Comparison of ENCODE assay signal across 9 cellular contexts in the genomic region with DNA sequence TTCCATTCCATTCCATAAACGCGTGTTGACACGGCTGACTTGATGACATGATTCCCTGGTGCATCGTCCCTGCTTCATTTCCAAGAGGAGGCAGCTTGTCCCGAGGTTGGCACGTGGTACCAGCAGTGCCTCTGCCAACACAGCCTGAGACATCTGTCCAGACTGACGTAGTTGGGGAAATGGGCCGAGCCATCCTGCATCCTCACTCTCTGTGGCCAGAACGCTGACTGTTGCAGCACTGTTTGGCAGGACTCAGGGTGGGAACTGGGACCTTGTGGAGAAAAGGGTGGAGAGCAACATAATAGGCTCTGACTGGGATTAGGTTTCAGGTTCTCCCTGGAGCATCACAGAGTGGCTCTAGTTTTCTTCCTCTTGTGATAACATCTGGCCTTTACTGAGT.
DNase-seq lines count a peak whose midpoint lies in the region; ATAC-seq and TF ChIP-seq lines count a peak whose summit lies in the region.
"Had no signal": no experiment of that assay in that cellular context is flagged by ENCODE, and none has a peak within 500 bp of the region (broad histone marks: within the 10 kb centered on the region; RNA-seq: fewer than 3 reads in every experiment).

No MANE protein-coding gene starts in this region.

- peak overlapping the region in 1 of 2 donors; percentile 47 for H3K9ac ChIP-seq in stomach smooth muscle (ENCODE audit: low read length in 2 of 2)

- H3K4me1 ChIP-seq in HEK293 (ENCODE audit: control insufficient read depth, insufficient read depth, low read length), result no peaks in the 10 kb centered on the region; the same call in 1 of the 2 replicates
- H3K4me1 ChIP-seq in body of pancreas, result no peaks in the 10 kb centered on the region
- H3K4me1 ChIP-seq in right atrium auricular region, result peaks cover 0 to 82% of the 10 kb centered on the region in 2 donors
- H3K4me1 ChIP-seq in stomach smooth muscle (ENCODE audit: control insufficient read depth, insufficient read depth, low read length), result peaks cover 79% of the 10 kb centered on the region

- POLR2A ChIA-PET in HEK293 (lab: Yijun Ruan, JAX), result no interaction called here

- no peak for TF ChIP-seq CTCF in HEK293 (tag by site-specific recombination; IDR thresholded peaks at IDR 0.05)
- no peak for TF ChIP-seq CTCF in body of pancreas (IDR thresholded peaks at IDR 0.05)
- TF ChIP-seq CTCF in right atrium auricular region (IDR thresholded peaks at IDR 0.05), result no peak

- H3K36me3 ChIP-seq in HEK293 (ENCODE audit: control insufficient read depth in 2 of 2, insufficient read depth in 1 of 2, low read length in 2 of 2) (no peaks in the 10 kb centered on the region), body of pancreas (replicated peaks in 1 of 2; ENCODE audit: insufficient read depth in 1 of 2, low read depth in 2 of 2) (no peaks in the 10 kb centered on the region), right atrium auricular region (no peaks in the 10 kb centered on the region), stomach smooth muscle (ENCODE audit: control insufficient read depth in 2 of 2, insufficient read depth in 2 of 2, low read length in 2 of 2) (peaks cover 0 to 2% of the 10 kb centered on the region in 2 donors)

- 88 to 97% methylated on average over 7 to 9 of the region's 9 CpGs for WGBS in body of pancreas, 2 donors

- H3K27ac ChIP-seq in HEK293 (ENCODE audit: extremely low read depth, low read depth, low read length) (no peak overlapping the region), body of pancreas (no peak overlapping the region), right atrium auricular region (peak overlapping the region; percentile 88 to 90), stomach smooth muscle (ENCODE audit: low read length) (peak overlapping the region; percentile 85)

- ATAC-seq in body of pancreas, result no peak
- no peak for ATAC-seq in GM19455 (IDR thresholded peaks at IDR 0.05; ENCODE audit: unreplicated experiment)
- no peak for ATAC-seq in HG03108 (IDR thresholded peaks at IDR 0.05; ENCODE audit: unreplicated experiment)
- no peak for ATAC-seq in stimulated activated naive CD8-positive, alpha-beta T cell treated with anti-CD3 and anti-CD28 coated beads, Interleukin-15, Interleukin-2, amounts not matched to agents 100 U/mL and 50 U/mL, for 24 hours

- no peaks in the 10 kb centered on the region for H3K9me3 ChIP-seq in HEK293 (ENCODE audit: control insufficient read depth, insufficient read depth, low read depth, low read length)
- H3K9me3 ChIP-seq in body of pancreas, result no peaks in the 10 kb centered on the region
- no peaks in the 10 kb centered on the region for H3K9me3 ChIP-seq in right atrium auricular region
- no peaks in the 10 kb centered on the region for H3K9me3 ChIP-seq in stomach smooth muscle (ENCODE audit: control insufficient read depth in 2 of 2, low read length in 2 of 2)

- CTCF ChIA-PET in HEK293 (lab: Yijun Ruan, JAX), result interaction anchor here (3.8 kb wide), 1 partner anchor 10 kb away, joined by 15 read pairs; no protein-coding TSS in a partner anchor

- no peak overlapping the region for H3K4me3 ChIP-seq in HEK293 (ENCODE audit: low read depth, low read length)
- no peak overlapping the region for H3K4me3 ChIP-seq in body of pancreas
- no peak overlapping the region for H3K4me3 ChIP-seq in right atrium auricular region
- H3K4me3 ChIP-seq in stomach smooth muscle (ENCODE audit: low read length in 2 of 2), result no peak overlapping the region

- TF ChIP-seq POLR2A in body of pancreas (IDR thresholded peaks at IDR 0.05), result peak in 1 of 3 donors; percentile 16

- intact Hi-C loops in body of pancreas (cut with DNase I), result no loop called here

- DNase-seq in body of pancreas (peak in 3 of 4 donors; percentile 40 to 47 (median 47)), right atrium auricular region (ENCODE audit: low spot score) (peak; percentile 96)
- DNase-seq in activated CD8-positive, alpha-beta memory T cell treated with anti-CD3 and anti-CD28 coated beads, Interleukin-2, amount 50 U/mL, for 4 hours, result no peak
- no peak for DNase-seq in stimulated activated naive CD8-positive, alpha-beta T cell treated with anti-CD3 and anti-CD28 coated beads, Interleukin-15, Interleukin-2, amounts not matched to agents 100 U/mL and 50 U/mL, for 24 hours
- DNase-seq: activated CD4-positive, alpha-beta T cell treated with anti-CD3 and anti-CD28 coated beads for 48 hours had no signal

- H3K27me3 ChIP-seq in body of pancreas (no peaks in the 10 kb centered on the region), right atrium auricular region (no peaks in the 10 kb centered on the region), stomach smooth muscle (ENCODE audit: control insufficient read depth in 1 of 2, insufficient read depth in 2 of 2, low read length in 2 of 2) (no peaks in the 10 kb centered on the region)

TF ChIP-seq in HEK293, 187 proteins besides CTCF, POLR2A, EP300 and RAD21:
- peak; percentile 96 for TF ChIP-seq ZNF600 (tag by site-specific recombination; IDR thresholded peaks at IDR 0.05)
- TF ChIP-seq ZNF830 (tag by site-specific recombination; IDR thresholded peaks at IDR 0.05; ENCODE audit: low read depth), result no peak
- TF ChIP-seq, protein P1, sequence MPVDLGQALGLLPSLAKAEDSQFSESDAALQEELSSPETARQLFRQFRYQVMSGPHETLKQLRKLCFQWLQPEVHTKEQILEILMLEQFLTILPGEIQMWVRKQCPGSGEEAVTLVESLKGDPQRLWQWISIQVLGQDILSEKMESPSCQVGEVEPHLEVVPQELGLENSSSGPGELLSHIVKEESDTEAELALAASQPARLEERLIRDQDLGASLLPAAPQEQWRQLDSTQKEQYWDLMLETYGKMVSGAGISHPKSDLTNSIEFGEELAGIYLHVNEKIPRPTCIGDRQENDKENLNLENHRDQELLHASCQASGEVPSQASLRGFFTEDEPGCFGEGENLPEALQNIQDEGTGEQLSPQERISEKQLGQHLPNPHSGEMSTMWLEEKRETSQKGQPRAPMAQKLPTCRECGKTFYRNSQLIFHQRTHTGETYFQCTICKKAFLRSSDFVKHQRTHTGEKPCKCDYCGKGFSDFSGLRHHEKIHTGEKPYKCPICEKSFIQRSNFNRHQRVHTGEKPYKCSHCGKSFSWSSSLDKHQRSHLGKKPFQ (tag by site-specific recombination; IDR thresholded peaks at IDR 0.05), result peak; percentile 84
- TF ChIP-seq ZNF558 (tag by site-specific recombination; IDR thresholded peaks at IDR 0.05), result no peak
- no peak for TF ChIP-seq ZNF350 (tag by site-specific recombination; IDR thresholded peaks at IDR 0.05)
- TF ChIP-seq, protein P2, sequence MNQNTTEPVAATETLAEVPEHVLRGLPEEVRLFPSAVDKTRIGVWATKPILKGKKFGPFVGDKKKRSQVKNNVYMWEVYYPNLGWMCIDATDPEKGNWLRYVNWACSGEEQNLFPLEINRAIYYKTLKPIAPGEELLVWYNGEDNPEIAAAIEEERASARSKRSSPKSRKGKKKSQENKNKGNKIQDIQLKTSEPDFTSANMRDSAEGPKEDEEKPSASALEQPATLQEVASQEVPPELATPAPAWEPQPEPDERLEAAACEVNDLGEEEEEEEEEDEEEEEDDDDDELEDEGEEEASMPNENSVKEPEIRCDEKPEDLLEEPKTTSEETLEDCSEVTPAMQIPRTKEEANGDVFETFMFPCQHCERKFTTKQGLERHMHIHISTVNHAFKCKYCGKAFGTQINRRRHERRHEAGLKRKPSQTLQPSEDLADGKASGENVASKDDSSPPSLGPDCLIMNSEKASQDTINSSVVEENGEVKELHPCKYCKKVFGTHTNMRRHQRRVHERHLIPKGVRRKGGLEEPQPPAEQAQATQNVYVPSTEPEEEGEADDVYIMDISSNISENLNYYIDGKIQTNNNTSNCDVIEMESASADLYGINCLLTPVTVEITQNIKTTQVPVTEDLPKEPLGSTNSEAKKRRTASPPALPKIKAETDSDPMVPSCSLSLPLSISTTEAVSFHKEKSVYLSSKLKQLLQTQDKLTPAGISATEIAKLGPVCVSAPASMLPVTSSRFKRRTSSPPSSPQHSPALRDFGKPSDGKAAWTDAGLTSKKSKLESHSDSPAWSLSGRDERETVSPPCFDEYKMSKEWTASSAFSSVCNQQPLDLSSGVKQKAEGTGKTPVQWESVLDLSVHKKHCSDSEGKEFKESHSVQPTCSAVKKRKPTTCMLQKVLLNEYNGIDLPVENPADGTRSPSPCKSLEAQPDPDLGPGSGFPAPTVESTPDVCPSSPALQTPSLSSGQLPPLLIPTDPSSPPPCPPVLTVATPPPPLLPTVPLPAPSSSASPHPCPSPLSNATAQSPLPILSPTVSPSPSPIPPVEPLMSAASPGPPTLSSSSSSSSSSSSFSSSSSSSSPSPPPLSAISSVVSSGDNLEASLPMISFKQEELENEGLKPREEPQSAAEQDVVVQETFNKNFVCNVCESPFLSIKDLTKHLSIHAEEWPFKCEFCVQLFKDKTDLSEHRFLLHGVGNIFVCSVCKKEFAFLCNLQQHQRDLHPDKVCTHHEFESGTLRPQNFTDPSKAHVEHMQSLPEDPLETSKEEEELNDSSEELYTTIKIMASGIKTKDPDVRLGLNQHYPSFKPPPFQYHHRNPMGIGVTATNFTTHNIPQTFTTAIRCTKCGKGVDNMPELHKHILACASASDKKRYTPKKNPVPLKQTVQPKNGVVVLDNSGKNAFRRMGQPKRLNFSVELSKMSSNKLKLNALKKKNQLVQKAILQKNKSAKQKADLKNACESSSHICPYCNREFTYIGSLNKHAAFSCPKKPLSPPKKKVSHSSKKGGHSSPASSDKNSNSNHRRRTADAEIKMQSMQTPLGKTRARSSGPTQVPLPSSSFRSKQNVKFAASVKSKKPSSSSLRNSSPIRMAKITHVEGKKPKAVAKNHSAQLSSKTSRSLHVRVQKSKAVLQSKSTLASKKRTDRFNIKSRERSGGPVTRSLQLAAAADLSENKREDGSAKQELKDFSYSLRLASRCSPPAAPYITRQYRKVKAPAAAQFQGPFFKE (tag by site-specific recombination; IDR thresholded peaks at IDR 0.05; ENCODE audit: borderline replicate concordance), result no peak
- TF ChIP-seq, protein P3, sequence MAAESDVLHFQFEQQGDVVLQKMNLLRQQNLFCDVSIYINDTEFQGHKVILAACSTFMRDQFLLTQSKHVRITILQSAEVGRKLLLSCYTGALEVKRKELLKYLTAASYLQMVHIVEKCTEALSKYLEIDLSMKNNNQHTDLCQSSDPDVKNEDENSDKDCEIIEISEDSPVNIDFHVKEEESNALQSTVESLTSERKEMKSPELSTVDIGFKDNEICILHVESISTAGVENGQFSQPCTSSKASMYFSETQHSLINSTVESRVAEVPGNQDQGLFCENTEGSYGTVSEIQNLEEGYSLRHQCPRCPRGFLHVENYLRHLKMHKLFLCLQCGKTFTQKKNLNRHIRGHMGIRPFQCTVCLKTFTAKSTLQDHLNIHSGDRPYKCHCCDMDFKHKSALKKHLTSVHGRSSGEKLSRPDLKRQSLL (tag by site-specific recombination; IDR thresholded peaks at IDR 0.05), result peak; percentile 74; the same call in 1 of the 2 replicates
- peak; percentile 30; the same call in 1 of the 2 replicates for TF ChIP-seq KLF1 (tag by site-specific recombination; IDR thresholded peaks at IDR 0.05)

Comparison
In these comparisons a context has a peak if more than half of its experiments do, and no peak if none do; other contexts are left out.
1. H3K27ac ChIP-seq: peak in right atrium auricular region (2 of 2) and stomach smooth muscle (single experiment); none in HEK293 (single experiment) and body of pancreas (0 of 4).
2. DNase-seq: peak in body of pancreas (3 of 4) and right atrium auricular region (single experiment); none in activated CD8-positive, alpha-beta memory T cell treated with anti-CD3 and anti-CD28 coated beads, Interleukin-2, amount 50 U/mL, for 4 hours (single experiment) and stimulated activated naive CD8-positive, alpha-beta T cell treated with anti-CD3 and anti-CD28 coated beads, Interleukin-15, Interleukin-2, amounts not matched to agents 100 U/mL and 50 U/mL, for 24 hours (single experiment).